17 cellular contexts compared by ENCODE assay signal in the genomic region with DNA sequence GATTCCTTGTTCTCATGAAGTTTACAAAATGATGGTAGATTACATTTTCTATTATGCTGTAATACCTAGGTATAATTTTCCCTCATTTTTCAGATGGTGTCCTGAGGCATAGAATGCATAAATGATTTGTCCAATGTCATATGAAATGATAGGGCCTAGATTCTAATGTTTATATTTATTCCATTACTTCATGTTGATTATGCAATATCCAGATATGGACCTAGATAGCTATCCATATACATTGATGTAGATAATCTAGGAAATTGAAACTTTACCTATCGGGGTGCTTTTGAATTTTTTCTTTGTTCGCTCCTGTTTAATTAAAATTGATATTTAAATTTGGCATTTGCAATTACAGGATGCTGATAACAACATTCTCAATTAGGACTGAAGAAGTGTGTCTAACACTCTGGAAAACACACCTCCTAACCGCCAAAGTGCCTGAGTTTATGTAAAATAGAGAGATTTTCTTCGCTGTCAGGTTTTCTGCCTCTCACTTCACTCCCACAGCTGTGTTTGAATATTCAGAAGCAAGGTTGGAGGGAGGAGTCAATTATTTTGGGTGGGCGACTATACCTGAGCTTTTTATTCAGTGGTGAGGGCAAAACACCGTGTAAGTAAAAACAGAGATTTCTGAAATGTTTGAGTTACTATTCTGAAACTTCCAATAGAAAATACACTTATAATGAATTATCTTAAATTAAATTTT.
A peak's percentile ranks its signal among the peaks of the same experiment; 100 is the strongest.
DNase-seq lines count a peak whose midpoint lies in the region; ATAC-seq lines count a peak whose summit lies in the region.
"Had no signal": no experiment of that assay in that cellular context is flagged by ENCODE, and none has a peak within 500 bp of the region (broad histone marks: within the 10 kb centered on the region; RNA-seq: fewer than 3 reads in every experiment).

No MANE protein-coding gene starts in this region.

- H3K27ac ChIP-seq in SJCRH30, result peak overlapping the region; percentile 75; the same call in 1 of the 2 replicates
- H3K27ac ChIP-seq: 22Rv1, A549, C4-2B, HL-60 had no signal

- H3K27me3 Mint-ChIP-seq in activated CD4-positive, alpha-beta T cell treated with anti-CD3 and anti-CD28 coated beads, Interleukin-2, amount 10 ng/mL, durations not matched to agents 24 days and 14 days, result no peaks in the 10 kb centered on the region
- H3K27me3 Mint-ChIP-seq: CD4-positive, alpha-beta T cell; IgD-negative memory B cell had no signal

- H3K9me3 ChIP-seq in SJCRH30 (replicated peaks), result peaks cover 6% of the 10 kb centered on the region; the same call in 1 of the 2 replicates

- no peaks in the 10 kb centered on the region for H3K36me3 ChIP-seq in SJCRH30

- no peak overlapping the region for H3K4me3 Mint-ChIP-seq in activated CD4-positive, alpha-beta T cell treated with anti-CD3 and anti-CD28 coated beads, Interleukin-2, amount 10 ng/mL, durations not matched to agents 24 days and 14 days
- H3K4me3 Mint-ChIP-seq: CD4-positive, alpha-beta T cell; H9 had no signal

- no peak overlapping the region for H3K27ac Mint-ChIP-seq in activated CD4-positive, alpha-beta T cell treated with anti-CD3 and anti-CD28 coated beads, Interleukin-2, amount 10 ng/mL, durations not matched to agents 24 days and 14 days
- H3K27ac Mint-ChIP-seq: CD4-positive, alpha-beta T cell; H9 had no signal

- peaks cover 14% of the 10 kb centered on the region for H3K9me3 Mint-ChIP-seq in activated CD4-positive, alpha-beta T cell treated with anti-CD3 and anti-CD28 coated beads, Interleukin-2, amount 10 ng/mL, durations not matched to agents 24 days and 14 days

- peaks cover 32% of the 10 kb centered on the region for H3K4me1 ChIP-seq in SJCRH30
- H3K4me1 ChIP-seq: A549, Caco-2 had no signal

- peak; percentile 39 for DNase-seq in activated CD4-positive, alpha-beta T cell treated with anti-CD3 and anti-CD28 coated beads, Interleukin-2, amount 10 ng/mL, durations not matched to agents 24 days and 14 days
- no peak for DNase-seq in activated CD4-positive, alpha-beta T cell treated with anti-CD3 and anti-CD28 coated beads, Interleukin-2, amount 50 U/mL, for 1 hour
- no peak for DNase-seq in SJCRH30
- peak; percentile 78 for DNase-seq in putamen (ENCODE audit: low spot score)
- DNase-seq: AML-193; Caco-2; CD4-positive, alpha-beta T cell; H9; KG1 had no signal

- H3K36me3 Mint-ChIP-seq in activated CD4-positive, alpha-beta T cell treated with anti-CD3 and anti-CD28 coated beads, Interleukin-2, amount 10 ng/mL, durations not matched to agents 24 days and 14 days (ENCODE audit: low read depth), result no peaks in the 10 kb centered on the region

- no peak for ATAC-seq in HG02642 (IDR thresholded peaks at IDR 0.05; ENCODE audit: poor library complexity, unreplicated experiment)
- ATAC-seq in HG03342 (IDR thresholded peaks at IDR 0.05; ENCODE audit: unreplicated experiment), result no peak
- ATAC-seq in HG03196 (IDR thresholded peaks at IDR 0.05; ENCODE audit: unreplicated experiment), result no peak
- ATAC-seq: A549 had no signal

- H3K4me3 ChIP-seq in SJCRH30, result no peak overlapping the region; the same call in 1 of the 2 replicates
- H3K4me3 ChIP-seq: A549 had no signal

- no peaks in the 10 kb centered on the region for H3K4me1 Mint-ChIP-seq in activated CD4-positive, alpha-beta T cell treated with anti-CD3 and anti-CD28 coated beads, Interleukin-2, amount 10 ng/mL, durations not matched to agents 24 days and 14 days

- intact Hi-C loops in activated CD4-positive, alpha-beta T cell treated with anti-CD3 and anti-CD28 coated beads, Interleukin-2, amount 10 ng/mL, durations not matched to agents 24 days and 14 days (cut with micrococcal nuclease), result no loop called here

- H3K27me3 ChIP-seq in SJCRH30, result no peaks in the 10 kb centered on the region

Comparison
In these comparisons a context has a peak if more than half of its experiments do, and no peak if none do; other contexts are left out.
1. DNase-seq: peak in activated CD4-positive, alpha-beta T cell treated with anti-CD3 and anti-CD28 coated beads, Interleukin-2, amount 10 ng/mL, durations not matched to agents 24 days and 14 days (single experiment) and putamen (single experiment); none in activated CD4-positive, alpha-beta T cell treated with anti-CD3 and anti-CD28 coated beads, Interleukin-2, amount 50 U/mL, for 1 hour (single experiment) and SJCRH30 (0 of 2).